8 cellular contexts compared by ENCODE assay signal in genomic region chr12:121530600-121531355, GRCh38. TPM values are rescaled to one million over a fixed set of nuclear protein-coding genes. Genes with fewer than 3 reads are reported as not detected.
DNase-seq lines count a peak whose midpoint lies in the region; ATAC-seq and TF ChIP-seq lines count a peak whose summit lies in the region.

No MANE protein-coding gene starts in this region.

- no peaks in the 10 kb centered on the region for H3K27me3 ChIP-seq in HL-60 (ENCODE audit: insufficient read depth, poor library complexity, severe bottlenecking)

- H3K27ac ChIP-seq in HL-60 (replicated peaks), result 0 out of 2 replicates have a peak overlapping the region, but pooled peaks have one; percentile 28

- no peaks in the 10 kb centered on the region for H3K27me3 Mint-ChIP-seq in mesothelial cell of epicardium (ENCODE audit: low read depth)
- H3K27me3 Mint-ChIP-seq in chondrocyte (ENCODE audit: low read depth), result no peaks in the 10 kb centered on the region

- H3K4me3 Mint-ChIP-seq in mesothelial cell of epicardium, result no peak overlapping the region
- H3K4me3 Mint-ChIP-seq in chondrocyte (ENCODE audit: unreplicated experiment), result no peak overlapping the region

- ATAC-seq in activated CD4-positive, CD25-positive, alpha-beta regulatory T cell treated with anti-CD3 and anti-CD28 coated beads, Interleukin-2, amount 50 U/mL, for 24 hours, result peak; percentile 48 to 54
- ATAC-seq in HG02884 (IDR thresholded peaks at IDR 0.05; ENCODE audit: unreplicated experiment), result no peak

- DNase-seq in COLO829 (ENCODE audit: low spot score) (peak; percentile 28), HL-60 (ENCODE audit: low read depth in 1 of 2, low spot score in 1 of 2) (peak; percentile 65 to 92), choroid plexus epithelial cell (ENCODE audit: low read depth) (peak; percentile 83), mesothelial cell of epicardium (ENCODE audit: low spot score in 2 of 2, unreplicated experiment in 2 of 2) (no peak), chondrocyte (ENCODE audit: low spot score) (no peak)
- peak; percentile 35 to 69 (median 52) for DNase-seq in stimulated activated naive CD4-positive, alpha-beta T cell (lab: John Stamatoyannopoulos, UW)

- H3K36me3 Mint-ChIP-seq in mesothelial cell of epicardium (peaks cover 11% of the 10 kb centered on the region), chondrocyte (ENCODE audit: low read depth) (peaks cover 2% of the 10 kb centered on the region)

- H3K4me3 ChIP-seq in HL-60 (replicated peaks; ENCODE audit: insufficient read depth, low read length) (no peak overlapping the region), choroid plexus epithelial cell (ENCODE audit: low read depth, low read length) (no peak overlapping the region)

- TF ChIP-seq CTCF in HL-60 (IDR thresholded peaks at IDR 0.05; ENCODE audit: insufficient read depth, low read length), result no peak
- TF ChIP-seq CTCF in choroid plexus epithelial cell (conservative IDR thresholded peaks at IDR 0.05; ENCODE audit: low read depth, low read length), result no peak
- TF ChIP-seq CTCF in mesothelial cell of epicardium (IDR thresholded peaks at IDR 0.05; ENCODE audit: unreplicated experiment), result no peak
- TF ChIP-seq CTCF in chondrocyte (IDR thresholded peaks at IDR 0.05), result no peak

- H3K9me3 Mint-ChIP-seq in mesothelial cell of epicardium, result no peaks in the 10 kb centered on the region
- no peaks in the 10 kb centered on the region for H3K9me3 Mint-ChIP-seq in chondrocyte (ENCODE audit: low read depth)

- H3K4me1 Mint-ChIP-seq in mesothelial cell of epicardium, result peaks cover 34% of the 10 kb centered on the region
- peaks cover 15% of the 10 kb centered on the region for H3K4me1 Mint-ChIP-seq in chondrocyte (ENCODE audit: low read depth)

- peak overlapping the region; percentile 51 for H3K27ac Mint-ChIP-seq in mesothelial cell of epicardium
- H3K27ac Mint-ChIP-seq in chondrocyte (ENCODE audit: unreplicated experiment), result no peak overlapping the region

RNA-seq across cellular contexts. Expression of gene KDM2B, which starts 50.0 kb away (rescaled TPM):
- total RNA-seq in mesothelial cell of epicardium (55.4 to 61.1 TPM (median 57.5 TPM) in 3 replicates), chondrocyte (21.3 to 25.3 TPM (median 21.8 TPM) in 3 replicates)

Comparison
In these comparisons a context has a peak if more than half of its experiments do, and no peak if none do; other contexts are left out.
1. DNase-seq: peak in COLO829 (single experiment), HL-60 (2 of 2), choroid plexus epithelial cell (single experiment) and stimulated activated naive CD4-positive, alpha-beta T cell (6 of 6); none in mesothelial cell of epicardium (0 of 2) and chondrocyte (single experiment).